Comparison of ENCODE assay signal across 17 cellular contexts in the genomic region with DNA sequence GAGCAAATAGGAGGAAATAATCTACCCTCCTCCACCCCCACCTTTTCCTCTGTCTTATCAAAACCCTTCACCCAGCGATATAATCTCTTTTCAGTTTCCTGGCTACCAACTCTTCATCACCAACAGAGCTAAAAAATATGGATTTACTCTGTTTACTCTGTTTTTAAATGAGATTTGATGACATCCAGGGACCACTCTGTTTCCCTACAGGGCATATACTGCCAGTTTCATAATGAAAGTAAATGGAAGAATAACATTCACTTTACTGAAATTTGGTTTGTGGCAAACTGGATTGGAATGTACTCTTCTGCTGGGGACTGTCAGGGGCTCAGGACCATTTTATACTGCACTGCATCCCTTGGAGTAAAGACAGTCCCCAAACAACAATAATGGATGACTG.
DNase-seq lines count a peak whose midpoint lies in the region; ATAC-seq and TF ChIP-seq lines count a peak whose summit lies in the region.
"Had no signal": no experiment of that assay in that cellular context is flagged by ENCODE, and none has a peak within 500 bp of the region (broad histone marks: within the 10 kb centered on the region; RNA-seq: fewer than 3 reads in every experiment).

No MANE protein-coding gene starts in this region.

- H3K9ac ChIP-seq in Loucy (ENCODE audit: low read depth, low read length, poor library complexity, severe bottlenecking): no peak overlapping the region
- H3K9ac ChIP-seq in endocrine pancreas (ENCODE audit: control insufficient read depth, insufficient read depth, low read length): no peak overlapping the region

- H3K27ac ChIP-seq in osteoblast (ENCODE audit: low read depth, low read length): peak overlapping the region; percentile 1
- H3K27ac ChIP-seq in heart left ventricle: no peak overlapping the region
- H3K27ac ChIP-seq in gastroesophageal sphincter: no peak overlapping the region

- peak overlapping the region; percentile 52 for H3K4me2 ChIP-seq in Loucy (ENCODE audit: low read depth, low read length, poor library complexity, severe bottlenecking)
- H3K4me2 ChIP-seq in osteoblast (ENCODE audit: insufficient read depth, low read length): peak overlapping the region; percentile 41

- no peaks in the 10 kb centered on the region for H3K9me3 ChIP-seq in Loucy (ENCODE audit: insufficient read depth, low read depth, low read length)
- H3K9me3 ChIP-seq in endocrine pancreas (ENCODE audit: control insufficient read depth, low read length): no peaks in the 10 kb centered on the region
- no peaks in the 10 kb centered on the region for H3K9me3 ChIP-seq in osteoblast (ENCODE audit: low read depth, low read length)
- H3K9me3 ChIP-seq in heart left ventricle: peaks cover 0 to 4% (median 0%) of the 10 kb centered on the region in 12 donors
- no peaks in the 10 kb centered on the region for H3K9me3 ChIP-seq in gastroesophageal sphincter
- H3K9me3 ChIP-seq: BE2C, Caco-2 had no signal

- H3K4me1 ChIP-seq in Loucy (ENCODE audit: insufficient read depth, low read length, poor library complexity, severe bottlenecking) (peaks cover 42% of the 10 kb centered on the region), endocrine pancreas (ENCODE audit: control insufficient read depth, insufficient read depth, low read length) (no peaks in the 10 kb centered on the region), osteoblast (ENCODE audit: insufficient read depth, low read length) (peaks cover 59% of the 10 kb centered on the region), heart left ventricle (no peaks in the 10 kb centered on the region), gastroesophageal sphincter (no peaks in the 10 kb centered on the region)
- H3K4me1 ChIP-seq: BE2C had no signal

- no peaks in the 10 kb centered on the region for H3K79me2 ChIP-seq in Loucy (ENCODE audit: insufficient read depth, low read length)
- no peaks in the 10 kb centered on the region for H3K79me2 ChIP-seq in osteoblast (ENCODE audit: insufficient read depth, low read length)

- TF ChIP-seq CTCF in Loucy (conservative IDR thresholded peaks at IDR 0.05; ENCODE audit: low read length) (no peak), osteoblast (IDR thresholded peaks at IDR 0.05; ENCODE audit: extremely low read depth, low read depth, low read length) (no peak), heart left ventricle (IDR thresholded peaks at IDR 0.05) (no peak), gastroesophageal sphincter (IDR thresholded peaks at IDR 0.05) (no peak)

- H3K36me3 ChIP-seq in Loucy (ENCODE audit: insufficient read depth, low read length) (no peaks in the 10 kb centered on the region), endocrine pancreas (ENCODE audit: control insufficient read depth, insufficient read depth, low read length) (no peaks in the 10 kb centered on the region), osteoblast (ENCODE audit: insufficient read depth, low read length) (peaks cover 2% of the 10 kb centered on the region), heart left ventricle (no peaks in the 10 kb centered on the region), gastroesophageal sphincter (no peaks in the 10 kb centered on the region)
- H3K36me3 ChIP-seq: BE2C had no signal

- TF ChIP-seq EP300 in gastroesophageal sphincter (IDR thresholded peaks at IDR 0.05): no peak

- WGBS in heart left ventricle, 4 donors: 36 to 49% (median 40%) methylated on average over 1 of the region's 1 CpG
- WGBS in gastroesophageal sphincter (ENCODE audit: low coverage in 1 of 2), 2 donors: 63 to 73% methylated on average over 1 of the region's 1 CpG

- no peaks in the 10 kb centered on the region for H4K20me1 ChIP-seq in Loucy (ENCODE audit: insufficient read depth, low read length, poor library complexity, severe bottlenecking)
- H4K20me1 ChIP-seq in osteoblast (ENCODE audit: insufficient read depth, low read length): no peaks in the 10 kb centered on the region

- ATAC-seq in heart left ventricle: no peak
- ATAC-seq in HG03469 (IDR thresholded peaks at IDR 0.05; ENCODE audit: unreplicated experiment): no peak
- ATAC-seq in gastroesophageal sphincter: no peak
- ATAC-seq: HCT116 had no signal

- TF ChIP-seq POLR2A in heart left ventricle (IDR thresholded peaks at IDR 0.05): no peak
- no peak for TF ChIP-seq POLR2A in gastroesophageal sphincter (IDR thresholded peaks at IDR 0.05)

- intact Hi-C loops in heart left ventricle (cut with DNase I): loop anchor here in 5 of 10 donors (10.0 kb wide), 1 partner anchor 152 kb away; no protein-coding TSS in a partner anchor

- DNase-seq in osteoblast (ENCODE audit: insufficient read length, low spot score, missing footprints) (no peak), heart left ventricle (no peak)
- DNase-seq: ACHN; BE2C; C1 segment of cervical spinal cord; Caco-2; CD4-positive, CD25-positive, alpha-beta regulatory T cell; DMS79; GDM1; GOT3; H7; HFFc6 had no signal

- H3K27me3 ChIP-seq in Loucy (ENCODE audit: insufficient read depth, low read length, poor library complexity, severe bottlenecking) (no peaks in the 10 kb centered on the region), endocrine pancreas (ENCODE audit: control insufficient read depth, insufficient read depth, low read length) (no peaks in the 10 kb centered on the region), osteoblast (ENCODE audit: insufficient read depth, low read length) (no peaks in the 10 kb centered on the region), heart left ventricle (no peaks in the 10 kb centered on the region), gastroesophageal sphincter (no peaks in the 10 kb centered on the region)

- H3K4me3 ChIP-seq in Loucy (ENCODE audit: low read length, poor library complexity, severe bottlenecking): peak overlapping the region; percentile 14
- H3K4me3 ChIP-seq in endocrine pancreas (ENCODE audit: control insufficient read depth, insufficient read depth, low read length): peak overlapping the region; percentile 36
- H3K4me3 ChIP-seq in osteoblast (ENCODE audit: insufficient read depth, low read length): no peak overlapping the region
- H3K4me3 ChIP-seq in heart left ventricle: no peak overlapping the region
- H3K4me3 ChIP-seq in gastroesophageal sphincter: no peak overlapping the region

- peaks cover 3% of the 10 kb centered on the region for H3F3A ChIP-seq in Loucy (ENCODE audit: low read depth)

- H3K9me2 ChIP-seq in Loucy (replicated peaks; ENCODE audit: low read depth, low read length): no peaks in the 10 kb centered on the region

- H2AFZ ChIP-seq in Loucy (ENCODE audit: low read length) (0 out of 2 replicates have a peak overlapping the region, but pooled peaks have one; percentile 55), osteoblast (ENCODE audit: low read length) (no peak overlapping the region)

Comparison
In these comparisons a context has a peak if more than half of its experiments do, and no peak if none do; other contexts are left out.
1. H3K4me3 ChIP-seq: peak in Loucy (single experiment) and endocrine pancreas (single experiment); none in osteoblast (single experiment), heart left ventricle (0 of 12) and gastroesophageal sphincter (0 of 2).